11 cellular contexts compared by ENCODE assay signal in genomic region chr15:92306662-92307061, GRCh38.
DNase-seq lines count a peak whose midpoint lies in the region; ATAC-seq and TF ChIP-seq lines count a peak whose summit lies in the region.
"Had no signal": no experiment of that assay in that cellular context is flagged by ENCODE, and none has a peak within 500 bp of the region (broad histone marks: within the 10 kb centered on the region; RNA-seq: fewer than 3 reads in every experiment).

No MANE protein-coding gene starts in this region.

- BruUV-seq in Panc1 (replicated peaks; lab: Mats Ljungman, UMichigan), result no TSS peak

- H3K14ac ChIP-seq in H9 (ENCODE audit: insufficient read depth, low read length), result peak overlapping the region; percentile 37; the same call in 1 of the 2 replicates

- no peak overlapping the region for H3K56ac ChIP-seq in H9 (ENCODE audit: insufficient read length, low read depth, low read length)

- H2AK5ac ChIP-seq in H9 (ENCODE audit: insufficient read length, low read length), result no peak overlapping the region

- H3K36me3 Mint-ChIP-seq in H9 (ENCODE audit: insufficient read depth in 1 of 3, low read depth in 3 of 3), result peaks cover 2% of the 10 kb centered on the region in 3 experiments; a peak in 6 of 7 replicates

- peak overlapping the region; percentile 49 for H2BK20ac ChIP-seq in H9 (ENCODE audit: low read depth, low read length, poor library complexity, severe bottlenecking)

- no peaks in the 10 kb centered on the region for H3K79me1 ChIP-seq in H9 (ENCODE audit: insufficient read depth, low read depth, low read length, poor library complexity, severe bottlenecking)

- no peak overlapping the region for H3K27ac ChIP-seq in C4-2B
- no peak overlapping the region for H3K27ac ChIP-seq in H9 (ENCODE audit: insufficient read length, low read depth, low read length)
- H3K27ac ChIP-seq in Panc1 (ENCODE audit: low read length), result no peak overlapping the region
- H3K27ac ChIP-seq in iPS-18a (ENCODE audit: low read length), result peak overlapping the region; percentile 38
- H3K27ac ChIP-seq: stomach had no signal

- no peak overlapping the region for H4K8ac ChIP-seq in H9 (replicated peaks; ENCODE audit: insufficient read length, low read depth, low read length)

- TF ChIP-seq CTCF in C4-2B (conservative IDR thresholded peaks at IDR 0.05) (peak; percentile 40), H9 (conservative IDR thresholded peaks at IDR 0.05) (peak; percentile 62), Panc1 (IDR thresholded peaks at IDR 0.05) (peak; percentile 25; the same call in 1 of the 2 replicates)

- H3K4me2 ChIP-seq in H9 (ENCODE audit: insufficient read depth, insufficient read length, low read length), result no peak overlapping the region

- no peak overlapping the region for H4K5ac ChIP-seq in H9 (ENCODE audit: insufficient read length, low read depth, low read length)

- in situ Hi-C loops in Panc1 (cut with HindIII; ENCODE audit: low pct_unique_long_range_greater_than_20kb, low sequenced_read_pairs), result no loop called here

- POLR2A ChIA-PET in Panc1 (lab: Charles Lee), result no interaction called here

- H3K4me3 ChIP-seq in Panc1 (ENCODE audit: low read depth in 2 of 2, low read length in 2 of 2) (no peak overlapping the region), iPS-18a (ENCODE audit: low read length) (no peak overlapping the region)
- H3K4me3 ChIP-seq: stomach had no signal

- no peak overlapping the region; a peak in 1 of 5 replicates for H3K4me3 Mint-ChIP-seq in H9

- H3K9me3 ChIP-seq in H9 (ENCODE audit: control insufficient read depth, low read depth, low read length) (no peaks in the 10 kb centered on the region), Panc1 (ENCODE audit: control insufficient read depth, insufficient read depth, low read depth, low read length) (no peaks in the 10 kb centered on the region), iPS-18a (ENCODE audit: control insufficient read depth, low read depth, low read length) (no peaks in the 10 kb centered on the region)

- H3K27ac Mint-ChIP-seq in H9, result peak overlapping the region in 2 of 3 experiments; percentile 8 to 86; a peak in 4 of 7 replicates

- H3K23me2 ChIP-seq in H9 (ENCODE audit: insufficient read length, low read depth, low read length, poor library complexity, severe bottlenecking), result no peaks in the 10 kb centered on the region

- H3K4ac ChIP-seq in H9 (ENCODE audit: low read depth, low read length), result no peak overlapping the region

- H3T11ph ChIP-seq in H9 (ENCODE audit: low read length), result no peak overlapping the region

- H2BK5ac ChIP-seq in H9 (ENCODE audit: insufficient read length, low read length), result no peak overlapping the region

- peak overlapping the region; percentile 86 for H2AFZ ChIP-seq in H9 (ENCODE audit: low read length)

- H3K79me2 ChIP-seq in H9 (ENCODE audit: insufficient read depth, low read length), result no peaks in the 10 kb centered on the region

- H3K18ac ChIP-seq in H9 (ENCODE audit: insufficient read length, low read depth, low read length), result peak overlapping the region; percentile 44

- H2BK120ac ChIP-seq in H9 (ENCODE audit: low read depth, low read length, poor library complexity, severe bottlenecking), result peak overlapping the region; percentile 92

- H3K27me3 ChIP-seq in H9 (ENCODE audit: insufficient read depth, low read length), result no peaks in the 10 kb centered on the region
- H3K27me3 ChIP-seq in Panc1 (ENCODE audit: control insufficient read depth, insufficient read depth, low read length), result 0 out of 2 replicates have a peak, but pooled peaks cover 2% of the 10 kb centered on the region
- no peaks in the 10 kb centered on the region for H3K27me3 ChIP-seq in iPS-18a (ENCODE audit: control insufficient read depth, insufficient read depth, low read length)

- CTCF ChIA-PET in Panc1 (lab: Charles Lee), result no interaction called here

- H4K20me1 ChIP-seq in H9 (ENCODE audit: control insufficient read depth, insufficient read depth, insufficient read length), result no peaks in the 10 kb centered on the region

- H3K27me3 Mint-ChIP-seq in H9 (ENCODE audit: low read depth), result peaks cover 2% of the 10 kb centered on the region; the same call in 1 of the 2 replicates

- no peak overlapping the region for H4K91ac ChIP-seq in H9 (ENCODE audit: insufficient read length, low read depth, low read length)

- no peak overlapping the region for H2BK15ac ChIP-seq in H9 (ENCODE audit: low read depth, low read length)

- no CpG with 5 or more reads among the region's 4 CpGs for WGBS in H9 (ENCODE audit: extremely low coverage, insufficient read length, low lambda C conversion rate)

- intact Hi-C loops in Panc1 (cut with micrococcal nuclease; ENCODE audit: unreplicated experiment), result no loop called here

- no peak overlapping the region for H3K9ac ChIP-seq in H9 (ENCODE audit: extremely low read depth, insufficient read length, low read length)
- H3K9ac ChIP-seq in iPS-18a (ENCODE audit: low read length), result peak overlapping the region; percentile 36

- H3K36me3 ChIP-seq in Panc1 (ENCODE audit: control insufficient read depth, insufficient read depth, low read length), result no peaks in the 10 kb centered on the region; the same call in 1 of the 2 replicates
- H3K36me3 ChIP-seq in iPS-18a (ENCODE audit: control insufficient read depth, low read depth, low read length), result no peaks in the 10 kb centered on the region
- H3K36me3 ChIP-seq: stomach had no signal

- H3K23ac ChIP-seq in H9 (ENCODE audit: insufficient read length, low read depth, low read length), result no peak overlapping the region

- no peak overlapping the region for H2BK12ac ChIP-seq in H9 (ENCODE audit: insufficient read length, low read depth, low read length)

- peak; percentile 64 for DNase-seq in H9
- no peak for DNase-seq in Panc1 (ENCODE audit: low read depth, low spot score)
- DNase-seq in UCSD-AML1 (lab: John Stamatoyannopoulos, UW; ENCODE audit: unreplicated experiment), result no peak
- DNase-seq: mesenchymal stem cell, NCI-H2029, stomach had no signal

- H3K4me1 ChIP-seq in H9 (ENCODE audit: insufficient read depth, low read length) (peaks cover 15% of the 10 kb centered on the region), Panc1 (ENCODE audit: control insufficient read depth, insufficient read depth, low read length) (no peaks in the 10 kb centered on the region), iPS-18a (ENCODE audit: control insufficient read depth, low read depth, low read length) (peaks cover 35% of the 10 kb centered on the region)
- H3K4me1 ChIP-seq: stomach had no signal

- ATAC-seq in Panc1 (no peak), HG02981 (IDR thresholded peaks at IDR 0.05; ENCODE audit: unreplicated experiment) (no peak), GM18519 (IDR thresholded peaks at IDR 0.05; ENCODE audit: low FRiP score, unreplicated experiment) (no peak), HG03039 (IDR thresholded peaks at IDR 0.05; ENCODE audit: unreplicated experiment) (no peak)

- H3K4me1 Mint-ChIP-seq in H9, result peaks cover 35 to 36% of the 10 kb centered on the region in 2 experiments

- H3K9me3 Mint-ChIP-seq in H9, result peaks cover 8% of the 10 kb centered on the region in 2 experiments
